Comparison of ENCODE assay signal across 8 cellular contexts in the genomic region with DNA sequence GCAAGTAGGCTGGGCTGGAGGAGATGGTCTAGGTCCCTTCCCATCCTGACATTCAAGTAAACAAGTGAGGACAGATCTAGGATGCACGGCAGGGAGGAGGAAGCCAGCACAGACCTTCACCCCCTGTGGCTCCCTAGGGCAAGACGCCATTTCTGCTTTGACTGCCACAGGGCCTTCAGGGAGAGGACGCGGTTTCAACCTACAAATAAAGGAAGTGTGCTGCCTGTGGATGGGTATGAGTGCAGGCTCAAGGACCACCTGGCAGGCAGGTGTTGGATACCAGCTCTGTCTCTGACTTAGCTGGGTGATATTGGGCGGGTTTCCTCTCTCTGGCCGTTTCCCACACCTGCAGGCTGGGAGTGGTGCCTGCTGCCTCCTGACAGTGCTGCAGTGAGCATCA. TPM values are rescaled to one million over a fixed set of nuclear protein-coding genes. Genes with fewer than 3 reads are reported as not detected.
DNase-seq lines count a peak whose midpoint lies in the region; ATAC-seq, FAIRE-seq and TF ChIP-seq lines count a peak whose summit lies in the region.
"Had no signal": no experiment of that assay in that cellular context is flagged by ENCODE, and none has a peak within 500 bp of the region (broad histone marks: within the 10 kb centered on the region; RNA-seq: fewer than 3 reads in every experiment).

No MANE protein-coding gene starts in this region.

- H3K4me2 ChIP-seq in IMR-90 (ENCODE audit: low read depth, low read length) (no peak overlapping the region), endothelial cell of umbilical vein (ENCODE audit: insufficient read depth, low read length) (no peak overlapping the region)

- H3K27me3 ChIP-seq in IMR-90 (ENCODE audit: control insufficient read depth, insufficient read depth, low read length) (no peaks in the 10 kb centered on the region), Peyer's patch (no peaks in the 10 kb centered on the region), endothelial cell of umbilical vein (ENCODE audit: control insufficient read depth in 2 of 2, insufficient read depth in 2 of 2, low read length in 2 of 2) (no peaks in the 10 kb centered on the region), skeletal muscle tissue (ENCODE audit: control insufficient read depth in 3 of 3, insufficient read depth in 3 of 3, low read length in 3 of 3) (no peaks in the 10 kb centered on the region)

- peak overlapping the region; percentile 100 for H2AK5ac ChIP-seq in IMR-90 (ENCODE audit: low read depth, low read length)

- TF ChIP-seq POLR2A in IMR-90 (IDR thresholded peaks at IDR 0.05; ENCODE audit: low read depth, low read length) = no peak
- TF ChIP-seq POLR2A in Peyer's patch (IDR thresholded peaks at IDR 0.05) = no peak
- no peak for TF ChIP-seq POLR2A in endothelial cell of umbilical vein (IDR thresholded peaks at IDR 0.05; ENCODE audit: low read depth, low read length)

- peak overlapping the region; percentile 97 for H2AK9ac ChIP-seq in IMR-90 (replicated peaks; ENCODE audit: low read depth, low read length, poor library complexity)

- H2AFZ ChIP-seq in IMR-90 (replicated peaks; ENCODE audit: low read length, poor library complexity) (peak overlapping the region; percentile 18), endothelial cell of umbilical vein (ENCODE audit: low read depth, low read length) (peak overlapping the region; percentile 46)

- no peak for TF ChIP-seq RAD21 in IMR-90 (IDR thresholded peaks at IDR 0.05; ENCODE audit: low read length)

- dilution Hi-C loops in IMR-90 (cut with HindIII; ENCODE audit: low sequenced_read_pairs, unreplicated experiment) = no loop called here
- dilution Hi-C loops in endothelial cell of umbilical vein (cut with MboI; ENCODE audit: extremely low pct_ligation_motif_present, low sequenced_read_pairs) = no loop called here

- in situ Hi-C loops in IMR-90 (cut with MboI; ENCODE audit: low sequenced_read_pairs) = no loop called here

- WGBS in IMR-90 (ENCODE audit: extremely low coverage in 2 of 2, insufficient read length in 1 of 2), 2 experiments = 75% methylated on average over 1 of the region's 6 CpGs; no CpG with 5 or more reads in 1 of the 2 experiments

- FAIRE-seq in endothelial cell of umbilical vein (lab: Jason Lieb, UNC) = no peak

- intact Hi-C loops in IMR-90 (cut with micrococcal nuclease) = no loop called here
- intact Hi-C loops in endothelial cell of umbilical vein (cut with micrococcal nuclease) = no loop called here

- peaks cover 32 to 94% of the 10 kb centered on the region in 2 experiments for H3K79me1 ChIP-seq in IMR-90 (ENCODE audit: low read depth in 1 of 2, low read length in 2 of 2)

- TF ChIP-seq CTCF in IMR-90 (conservative IDR thresholded peaks at IDR 0.05; ENCODE audit: low read depth, low read length) (no peak), Peyer's patch (IDR thresholded peaks at IDR 0.05) (no peak), endothelial cell of umbilical vein (IDR thresholded peaks at IDR 0.05; ENCODE audit: extremely low read depth in 1 of 2, insufficient read depth in 1 of 2, low read depth in 1 of 2, low read length in 2 of 2) (no peak)

- peak overlapping the region; percentile 90 for H4K5ac ChIP-seq in IMR-90 (ENCODE audit: low read depth, low read length)

- peak overlapping the region; percentile 99 for H2BK120ac ChIP-seq in IMR-90 (ENCODE audit: low read depth, low read length)

- H3K4ac ChIP-seq in IMR-90 (ENCODE audit: low read depth, low read length) = peak overlapping the region; percentile 99

- CTCF ChIA-PET in IMR-90 (lab: Yijun Ruan, JAX) (interaction anchor here (2.0 kb wide), 1 partner anchor 131 kb away, joined by 7 read pairs; no protein-coding TSS in a partner anchor), endothelial cell of umbilical vein (lab: Charles Lee) (interaction anchor here (2.1 to 4.3 kb wide), 3 partner anchors 12 to 131 kb away, joined by 11 to 25 read pairs (median 14); no protein-coding TSS in a partner anchor)

- peak overlapping the region; percentile 97 for H4K8ac ChIP-seq in IMR-90 (ENCODE audit: low read depth in 2 of 2, low read length in 2 of 2)

- no peak overlapping the region for H3K4me3 ChIP-seq in IMR-90 (ENCODE audit: insufficient read depth, low read depth, low read length)
- no peak overlapping the region for H3K4me3 ChIP-seq in Peyer's patch
- no peak overlapping the region for H3K4me3 ChIP-seq in endothelial cell of umbilical vein (replicated peaks in 1 of 3; ENCODE audit: insufficient read depth in 1 of 3, low read depth in 1 of 3, low read length in 3 of 3)
- no peak overlapping the region for H3K4me3 ChIP-seq in skeletal muscle tissue (ENCODE audit: low read length in 3 of 3)

- ATAC-seq in IMR-90 (ENCODE audit: low read depth) (no peak), GM18907 (IDR thresholded peaks at IDR 0.05; ENCODE audit: unreplicated experiment) (no peak)

- H3K4me1 ChIP-seq in IMR-90 (ENCODE audit: control insufficient read depth, insufficient read depth, low read length) = peaks cover 74% of the 10 kb centered on the region
- peaks cover 14 to 62% (median 49%) of the 10 kb centered on the region in 4 donors for H3K4me1 ChIP-seq in Peyer's patch
- peaks cover 47% of the 10 kb centered on the region for H3K4me1 ChIP-seq in endothelial cell of umbilical vein (ENCODE audit: control insufficient read depth, extremely low read depth, insufficient read depth, low read length)
- H3K4me1 ChIP-seq in skeletal muscle tissue (ENCODE audit: control insufficient read depth in 3 of 3, insufficient read depth in 3 of 3, low read length in 3 of 3) = peaks cover 43 to 50% (median 48%) of the 10 kb centered on the region in 3 donors

- H4K91ac ChIP-seq in IMR-90 (ENCODE audit: insufficient read depth, low read depth, low read length) = peak overlapping the region; percentile 100

- H3K27ac ChIP-seq in IMR-90 (ENCODE audit: insufficient read depth, low read length) = peak overlapping the region; percentile 98
- peak overlapping the region; percentile 18 to 77 (median 44) for H3K27ac ChIP-seq in Peyer's patch
- H3K27ac ChIP-seq in endothelial cell of umbilical vein (ENCODE audit: insufficient read depth, low read depth, low read length) = peak overlapping the region; percentile 98
- peak overlapping the region; percentile 70 for H3K27ac ChIP-seq in skeletal muscle tissue (ENCODE audit: low read depth, low read length)

- H3K9ac ChIP-seq in IMR-90 (ENCODE audit: low read depth, low read length) (peak overlapping the region; percentile 14; the same call in 1 of the 2 replicates), endothelial cell of umbilical vein (replicated peaks; ENCODE audit: extremely low read depth, insufficient read depth, low read length) (no peak overlapping the region), skeletal muscle tissue (ENCODE audit: low read depth in 1 of 3, low read length in 3 of 3) (no peak overlapping the region)

- BruUV-seq in IMR-90 (replicated peaks; lab: Mats Ljungman, UMichigan) = no TSS peak
- BruUV-seq in endothelial cell of umbilical vein (replicated peaks; lab: Mats Ljungman, UMichigan) = no TSS peak

- DNase-seq in IMR-90 (no peak), Peyer's patch (peak; percentile 45 to 69 (median 66)), endothelial cell of umbilical vein (ENCODE audit: low read depth, low spot score) (no peak), CD1c-positive myeloid dendritic cell (ENCODE audit: extremely low spot score) (no peak)
- DNase-seq in stimulated activated CD4-positive, alpha-beta T cell treated with anti-CD3 and anti-CD28 coated beads, Interleukin-2, amount 100 ng/mL, for 48 hours = no peak
- DNase-seq: activated CD4-positive, alpha-beta T cell treated with anti-CD3 and anti-CD28 coated beads for 1 hour had no signal

- H3K14ac ChIP-seq in IMR-90 (replicated peaks; ENCODE audit: low read depth, low read length) = peak overlapping the region; percentile 97

- H2BK5ac ChIP-seq in IMR-90 (ENCODE audit: low read depth, low read length, poor library complexity, severe bottlenecking) = peak overlapping the region; percentile 98

- peaks cover 63% of the 10 kb centered on the region for H3K9me1 ChIP-seq in IMR-90 (ENCODE audit: insufficient read depth, low read length)
- no peaks in the 10 kb centered on the region for H3K9me1 ChIP-seq in endothelial cell of umbilical vein (replicated peaks; ENCODE audit: control insufficient read depth, extremely low read depth, insufficient read depth, low read length)

- peaks cover 70% of the 10 kb centered on the region for H3K36me3 ChIP-seq in IMR-90 (ENCODE audit: control insufficient read depth, insufficient read depth, low read length)
- peaks cover 0 to 8% (median 0%) of the 10 kb centered on the region in 3 donors for H3K36me3 ChIP-seq in Peyer's patch
- no peaks in the 10 kb centered on the region for H3K36me3 ChIP-seq in endothelial cell of umbilical vein (ENCODE audit: control insufficient read depth in 2 of 2, extremely low read depth in 1 of 2, insufficient read depth in 2 of 2, low read length in 2 of 2)
- peaks cover 0 to 2% (median 0%) of the 10 kb centered on the region in 3 donors for H3K36me3 ChIP-seq in skeletal muscle tissue (ENCODE audit: control insufficient read depth in 3 of 3, insufficient read depth in 3 of 3, low read length in 3 of 3)

- H2BK20ac ChIP-seq in IMR-90 (ENCODE audit: low read depth, low read length) = peak overlapping the region; percentile 96

- H3K18ac ChIP-seq in IMR-90 (ENCODE audit: low read depth, low read length) = peak overlapping the region; percentile 91

- H2BK15ac ChIP-seq in IMR-90 (ENCODE audit: low read depth, low read length) = peak overlapping the region; percentile 87; the same call in 2 of the 3 replicates

- H3K23ac ChIP-seq in IMR-90 (ENCODE audit: low read depth, low read length) = peak overlapping the region; percentile 97

- peak overlapping the region; percentile 96 for H3K56ac ChIP-seq in IMR-90 (ENCODE audit: extremely low read depth, insufficient read depth, low read length)

- no peaks in the 10 kb centered on the region for H3K79me2 ChIP-seq in endothelial cell of umbilical vein (ENCODE audit: control insufficient read depth, insufficient read depth, low read length)

- no peaks in the 10 kb centered on the region for H3K9me3 ChIP-seq in IMR-90 (ENCODE audit: control insufficient read depth, insufficient read depth, low read length)
- H3K9me3 ChIP-seq in Peyer's patch = no peaks in the 10 kb centered on the region
- no peaks in the 10 kb centered on the region for H3K9me3 ChIP-seq in endothelial cell of umbilical vein (replicated peaks; ENCODE audit: control insufficient read depth, insufficient read depth, low read length)
- H3K9me3 ChIP-seq in skeletal muscle tissue (ENCODE audit: control insufficient read depth in 3 of 3, low read length in 3 of 3) = no peaks in the 10 kb centered on the region

- POLR2A ChIA-PET in IMR-90 (lab: Charles Lee; ENCODE audit: unreplicated experiment) (no interaction called here), endothelial cell of umbilical vein (lab: Charles Lee) (no interaction called here)

- H4K20me1 ChIP-seq in IMR-90 (ENCODE audit: insufficient read depth, low read length) = peaks cover 57% of the 10 kb centered on the region
- H4K20me1 ChIP-seq in endothelial cell of umbilical vein (replicated peaks; ENCODE audit: control insufficient read depth, extremely low read depth, insufficient read depth, low read length) = no peaks in the 10 kb centered on the region

RNA-seq across cellular contexts. Expression of a gene that starts 16.2 kb away (rescaled TPM):
- 203 and 395 TPM in 2 replicates for total RNA-seq in IMR-90 (2012; rRNA removed)
- polyA plus RNA-seq in IMR-90 (2012; rRNA removed) = 200 and 208 TPM in 2 replicates
- 557 and 944 TPM in 2 replicates for polyA plus RNA-seq in IMR-90 (2012; cell fraction: cytosol; rRNA removed)
- polyA plus RNA-seq in IMR-90 (2012; cell fraction: nucleus; rRNA removed; ENCODE audit: low replicate concordance) = 202 and 690 TPM in 2 replicates
- total RNA-seq in Peyer's patch = 10 to 100 TPM; 15.7 to 35.7 (median 32.3) TPM
- total RNA-seq in endothelial cell of umbilical vein = 38.7 and 42.2 TPM in 2 replicates
- polyA plus RNA-seq in endothelial cell of umbilical vein = 46.5 and 52.5 TPM in 2 replicates
- polyA plus RNA-seq in endothelial cell of umbilical vein (2011; cell fraction: cytosol; rRNA removed) = 21.5 and 24.7 TPM in 2 replicates
- 28.6 and 30.8 TPM in 2 replicates for polyA plus RNA-seq in endothelial cell of umbilical vein (2011; cell fraction: nucleus; rRNA removed)
- 15.0 and 15.9 TPM in 2 replicates for polyA plus RNA-seq in endothelial cell of umbilical vein (2012)
- 37.1 and 43.2 TPM in 2 replicates for polyA minus RNA-seq in endothelial cell of umbilical vein
- polyA minus RNA-seq in endothelial cell of umbilical vein (2011; cell fraction: cytosol; rRNA and poly(A)+ RNA removed) = 19.2 TPM
- 21.7 and 24.7 TPM in 2 replicates for polyA minus RNA-seq in endothelial cell of umbilical vein (2011; cell fraction: nucleus; rRNA and poly(A)+ RNA removed)
- 28.2 TPM for total RNA-seq in skeletal muscle tissue

Comparison
In these comparisons a context has a peak if more than half of its experiments do, and no peak if none do; other contexts are left out.
1. DNase-seq: peak in Peyer's patch (3 of 3); none in IMR-90 (single experiment), endothelial cell of umbilical vein (single experiment), CD1c-positive myeloid dendritic cell (single experiment) and stimulated activated CD4-positive, alpha-beta T cell treated with anti-CD3 and anti-CD28 coated beads, Interleukin-2, amount 100 ng/mL, for 48 hours (0 of 2).
2. H3K27ac ChIP-seq: peak in every context shown above with its lines; median percentile 98 in IMR-90; 98 in endothelial cell of umbilical vein; 70 in skeletal muscle tissue; 44 in Peyer's patch.